Comparison of ENCODE assay signal across 8 cellular contexts in the genomic region with DNA sequence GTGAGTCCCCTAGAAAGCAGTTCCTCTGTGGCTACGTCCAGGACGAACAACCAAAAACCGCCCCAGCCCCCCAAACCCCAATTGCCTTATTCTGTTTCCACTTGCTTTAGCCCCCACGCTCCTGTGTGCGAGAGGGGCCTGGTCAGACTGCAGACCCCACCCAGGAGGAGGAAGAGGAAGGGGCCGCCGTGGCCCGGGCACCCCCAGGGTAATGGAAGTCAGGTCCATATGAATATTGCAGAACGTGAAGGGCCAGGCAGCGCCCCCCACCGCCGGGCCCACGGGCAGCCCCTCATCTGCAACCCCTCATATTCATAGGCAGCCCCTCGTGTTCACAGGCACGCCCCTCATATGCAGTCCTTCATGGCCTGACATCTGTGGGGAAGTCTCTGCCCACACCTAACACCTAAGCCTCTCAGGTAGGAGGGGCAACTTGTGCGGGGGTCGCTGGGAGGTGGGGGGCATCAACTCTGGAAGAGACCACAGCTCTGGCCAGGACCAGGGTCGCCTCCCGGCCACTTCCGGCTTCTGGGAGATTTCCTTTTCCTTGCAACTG. TPM values are rescaled to one million over a fixed set of nuclear protein-coding genes. Genes with fewer than 3 reads are reported as not detected.
DNase-seq lines count a peak whose midpoint lies in the region; ATAC-seq and TF ChIP-seq lines count a peak whose summit lies in the region.

No MANE protein-coding gene starts in this region.

- H3K79me2 ChIP-seq in osteoblast (ENCODE audit: insufficient read depth, low read length), result no peaks in the 10 kb centered on the region

- H3K4me3 Mint-ChIP-seq in CD4-positive, CD25-positive, alpha-beta regulatory T cell, result peak overlapping the region in 3 of 4 donors; percentile 47 to 52 (median 52)
- H3K4me3 Mint-ChIP-seq in endothelial cell (ENCODE audit: unreplicated experiment), result peak overlapping the region; percentile 76

- DNase-seq in CD4-positive, CD25-positive, alpha-beta regulatory T cell, result no peak
- DNase-seq in LNCaP clone FGC (ENCODE audit: low read depth) (no peak), endothelial cell (ENCODE audit: low spot score) (no peak), osteoblast (ENCODE audit: insufficient read length, low spot score, missing footprints) (peak; percentile 44), SK-N-DZ (ENCODE audit: low spot score) (no peak), NCI-H2196 treated with DMSO at 0.1 percent for 48 hours (lab: John Stamatoyannopoulos, UW; ENCODE audit: unreplicated experiment) (no peak), head of caudate nucleus (no peak)

- H3K4me1 Mint-ChIP-seq in CD4-positive, CD25-positive, alpha-beta regulatory T cell, result peaks cover 0 to 10% (median 3%) of the 10 kb centered on the region in 4 donors
- H3K4me1 Mint-ChIP-seq in endothelial cell (ENCODE audit: unreplicated experiment), result no peaks in the 10 kb centered on the region

- TF ChIP-seq CTCF in LNCaP clone FGC (IDR thresholded peaks at IDR 0.05; ENCODE audit: control insufficient read depth, extremely low read depth, insufficient read depth), result no peak
- no peak for TF ChIP-seq CTCF in endothelial cell (IDR thresholded peaks at IDR 0.05; ENCODE audit: unreplicated experiment)
- TF ChIP-seq CTCF in osteoblast (IDR thresholded peaks at IDR 0.05; ENCODE audit: extremely low read depth, low read depth, low read length), result no peak

- no peak overlapping the region for H3K27ac Mint-ChIP-seq in CD4-positive, CD25-positive, alpha-beta regulatory T cell
- H3K27ac Mint-ChIP-seq in endothelial cell (ENCODE audit: unreplicated experiment), result no peak overlapping the region

- peaks cover 3% of the 10 kb centered on the region for H3K36me3 Mint-ChIP-seq in CD4-positive, CD25-positive, alpha-beta regulatory T cell
- H3K36me3 Mint-ChIP-seq in endothelial cell (ENCODE audit: low read depth, unreplicated experiment), result no peaks in the 10 kb centered on the region

- peaks cover 45% of the 10 kb centered on the region for H3K27me3 Mint-ChIP-seq in CD4-positive, CD25-positive, alpha-beta regulatory T cell
- peaks cover 9% of the 10 kb centered on the region for H3K27me3 Mint-ChIP-seq in endothelial cell (ENCODE audit: unreplicated experiment)

- H3K27me3 ChIP-seq in CD4-positive, CD25-positive, alpha-beta regulatory T cell (ENCODE audit: control insufficient read depth, insufficient read depth, low read length), result no peaks in the 10 kb centered on the region
- peaks cover 27% of the 10 kb centered on the region for H3K27me3 ChIP-seq in osteoblast (ENCODE audit: insufficient read depth, low read length)

- peaks cover 9% of the 10 kb centered on the region for H3K4me1 ChIP-seq in CD4-positive, CD25-positive, alpha-beta regulatory T cell (ENCODE audit: control insufficient read depth, insufficient read depth, low read length, poor library complexity, severe bottlenecking)
- no peaks in the 10 kb centered on the region for H3K4me1 ChIP-seq in osteoblast (ENCODE audit: insufficient read depth, low read length)

- no peak overlapping the region for H3K27ac ChIP-seq in CD4-positive, CD25-positive, alpha-beta regulatory T cell (ENCODE audit: insufficient read depth, low read length, poor library complexity, severe bottlenecking)
- H3K27ac ChIP-seq in osteoblast (ENCODE audit: low read depth, low read length), result no peak overlapping the region

- H3K9me3 Mint-ChIP-seq in CD4-positive, CD25-positive, alpha-beta regulatory T cell, result peaks cover 0 to 5% (median 4%) of the 10 kb centered on the region in 7 donors
- H3K9me3 Mint-ChIP-seq in endothelial cell (ENCODE audit: unreplicated experiment), result no peaks in the 10 kb centered on the region

- H2AFZ ChIP-seq in osteoblast (ENCODE audit: low read length), result no peak overlapping the region

- H4K20me1 ChIP-seq in osteoblast (ENCODE audit: insufficient read depth, low read length), result no peaks in the 10 kb centered on the region

- no peaks in the 10 kb centered on the region for H3K9me3 ChIP-seq in CD4-positive, CD25-positive, alpha-beta regulatory T cell (ENCODE audit: control insufficient read depth in 2 of 2, low read length in 2 of 2)
- H3K9me3 ChIP-seq in osteoblast (ENCODE audit: low read depth, low read length), result no peaks in the 10 kb centered on the region

- no peak overlapping the region for H3K4me3 ChIP-seq in CD4-positive, CD25-positive, alpha-beta regulatory T cell (ENCODE audit: low read depth, low read length)
- H3K4me3 ChIP-seq in LNCaP clone FGC (ENCODE audit: low read depth, low read length) (peak overlapping the region; percentile 38; the same call in 1 of the 2 replicates), osteoblast (ENCODE audit: insufficient read depth, low read length) (no peak overlapping the region)

- H3K36me3 ChIP-seq in CD4-positive, CD25-positive, alpha-beta regulatory T cell (ENCODE audit: control insufficient read depth, insufficient read depth, low read length), result no peaks in the 10 kb centered on the region
- H3K36me3 ChIP-seq in osteoblast (ENCODE audit: insufficient read depth, low read length), result no peaks in the 10 kb centered on the region

- peak overlapping the region; percentile 43 for H3K4me2 ChIP-seq in osteoblast (ENCODE audit: insufficient read depth, low read length)

- intact Hi-C loops in head of caudate nucleus (cut with DNase I), result no loop called here

- ATAC-seq in CD4-positive, CD25-positive, alpha-beta regulatory T cell (ENCODE audit: low read depth in 2 of 2), result no peak
- ATAC-seq in HG02852 (IDR thresholded peaks at IDR 0.05; ENCODE audit: unreplicated experiment), result no peak

RNA-seq across cellular contexts. Expression of gene PLEKHG4B, which starts 37.7 kb away (rescaled TPM):
- total RNA-seq in CD4-positive, CD25-positive, alpha-beta regulatory T cell, result not detected
- polyA plus RNA-seq in CD4-positive, CD25-positive, alpha-beta regulatory T cell, result not detected
- total RNA-seq in endothelial cell (ENCODE audit: unreplicated experiment) (6.8 TPM), osteoblast (under 0.01 and 0.36 TPM in 2 replicates)
- 4.4 and 7.2 TPM in 2 replicates for polyA plus RNA-seq in SK-N-DZ (2014; cell fraction: cytosol; rRNA removed)
- polyA plus RNA-seq in SK-N-DZ (2014; cell fraction: nucleus; rRNA removed), result 7.9 and 11.3 TPM in 2 replicates
